ENCODE assay signal across 29 cellular contexts in genomic region chr2:158128168-158128973, GRCh38. TPM values are rescaled to one million over a fixed set of nuclear protein-coding genes. Genes with fewer than 3 reads are reported as not detected.
DNase-seq lines count a peak whose midpoint lies in the region; TF ChIP-seq lines count a peak whose summit lies in the region.
"Had no signal": no experiment of that assay in that cellular context is flagged by ENCODE, and none has a peak within 500 bp of the region (broad histone marks: within the 10 kb centered on the region; RNA-seq: fewer than 3 reads in every experiment).

No MANE protein-coding gene starts in this region.

- intact Hi-C loops in head of caudate nucleus (cut with DNase I) = no loop called here

- no peak overlapping the region for H3K9ac ChIP-seq in duodenal mucosa (ENCODE audit: low read depth in 1 of 2, low read length in 2 of 2)

- peak overlapping the region; percentile 37 for H3K27ac ChIP-seq in duodenal mucosa (ENCODE audit: low read depth, low read length)
- H3K27ac ChIP-seq: dorsolateral prefrontal cortex, ovary, PC-9, upper lobe of right lung had no signal

- no peaks in the 10 kb centered on the region for H3K36me3 ChIP-seq in duodenal mucosa (ENCODE audit: control insufficient read depth in 1 of 2, insufficient read depth in 2 of 2, low read length in 2 of 2)
- H3K36me3 ChIP-seq: ovary, upper lobe of right lung had no signal

- H3K27me3 ChIP-seq in duodenal mucosa (ENCODE audit: control insufficient read depth in 1 of 2, insufficient read depth in 2 of 2, low read length in 2 of 2) = no peaks in the 10 kb centered on the region
- H3K27me3 ChIP-seq: dorsolateral prefrontal cortex, ovary, upper lobe of right lung had no signal

- peak; percentile 22 for DNase-seq in HFF-Myc (ENCODE audit: extremely low read depth, low read depth)
- DNase-seq in mucosa of gallbladder (ENCODE audit: low spot score) = peak; percentile 82
- DNase-seq in head of caudate nucleus = no peak
- DNase-seq in GF-D8 (lab: John Stamatoyannopoulos, UW) = no peak
- DNase-seq in T1000 (lab: John Stamatoyannopoulos, UW) = no peak
- DNase-seq in CD1c-positive myeloid dendritic cell (ENCODE audit: extremely low spot score) = no peak
- DNase-seq: activated CD4-positive, alpha-beta T cell treated with anti-CD3 and anti-CD28 coated beads, Interleukin-2, amount 10 ng/mL, durations not matched to agents 7 days and 5 days; activated naive CD4-positive, alpha-beta T cell; activated T-cell treated with anti-CD3 and anti-CD28 coated beads, Interleukin-2, amount 50 U/mL, for 4 hours; CD4-positive, alpha-beta T cell; cerebellar nuclear complex; dorsolateral prefrontal cortex; H9; Kasumi-1; MV-4-11; NCI-H1694; NK-92 treated with Interleukin-12 subunit alpha and Interleukin-12 subunit beta, amount 100 ng/mL, for 24 hours; ovary; PC-9; right cardiac atrium; SHP77; stimulated activated CD4-positive, alpha-beta T cell treated with anti-CD3 and anti-CD28 coated beads, Interleukin-12 subunit alpha, Interleukin-12 subunit beta, amount 100 ng/mL, for 4 hours; stimulated activated CD4-positive, alpha-beta T cell treated with anti-CD3 and anti-CD28 coated beads, Interleukin-4, amount 100 ng/mL, for 24 hours; substantia nigra; upper lobe of right lung had no signal

- H3K9me3 ChIP-seq in duodenal mucosa (ENCODE audit: control insufficient read depth in 1 of 2, low read length in 2 of 2) = no peaks in the 10 kb centered on the region
- H3K9me3 ChIP-seq: ovary, upper lobe of right lung had no signal

- H3K4me3 ChIP-seq in HFF-Myc (replicated peaks; ENCODE audit: low read depth, low read length) (no peak overlapping the region), duodenal mucosa (ENCODE audit: low read depth in 1 of 2, low read length in 2 of 2) (no peak overlapping the region)
- H3K4me3 ChIP-seq: dorsolateral prefrontal cortex, lung, ovary, PC-9, upper lobe of right lung had no signal

- peaks cover 57 to 58% of the 10 kb centered on the region in 2 donors for H3K4me1 ChIP-seq in duodenal mucosa (ENCODE audit: control insufficient read depth in 1 of 2, insufficient read depth in 2 of 2, low read length in 2 of 2)
- H3K4me1 ChIP-seq: upper lobe of right lung had no signal

- no peak for TF ChIP-seq CTCF in HFF-Myc (IDR thresholded peaks at IDR 0.05; ENCODE audit: low read depth, low read length, missing control alignments)

RNA-seq across cellular contexts. Expression of gene UPP2, which starts 26.7 kb away (rescaled TPM):
- total RNA-seq in mucosa of gallbladder = not detected
- total RNA-seq: activated CD4-positive, alpha-beta T cell treated with anti-CD3 and anti-CD28 coated beads, Interleukin-2, amount 10 ng/mL, durations not matched to agents 7 days and 5 days; activated T-cell treated with anti-CD3 and anti-CD28 coated beads, Interleukin-2, amount 50 U/mL, for 4 hours; CD4-positive, alpha-beta T cell; H9; lung; mononuclear cell; NCI-H460; PC-9; right cardiac atrium; upper lobe of right lung had no signal

Comparison
In these comparisons a context has a peak if more than half of its experiments do, and no peak if none do; other contexts are left out.
1. DNase-seq: peak in HFF-Myc (single experiment) and mucosa of gallbladder (single experiment); none in head of caudate nucleus (0 of 42), GF-D8 (single experiment), T1000 (single experiment) and CD1c-positive myeloid dendritic cell (single experiment).